8 cellular contexts compared by ENCODE assay signal in the genomic region with DNA sequence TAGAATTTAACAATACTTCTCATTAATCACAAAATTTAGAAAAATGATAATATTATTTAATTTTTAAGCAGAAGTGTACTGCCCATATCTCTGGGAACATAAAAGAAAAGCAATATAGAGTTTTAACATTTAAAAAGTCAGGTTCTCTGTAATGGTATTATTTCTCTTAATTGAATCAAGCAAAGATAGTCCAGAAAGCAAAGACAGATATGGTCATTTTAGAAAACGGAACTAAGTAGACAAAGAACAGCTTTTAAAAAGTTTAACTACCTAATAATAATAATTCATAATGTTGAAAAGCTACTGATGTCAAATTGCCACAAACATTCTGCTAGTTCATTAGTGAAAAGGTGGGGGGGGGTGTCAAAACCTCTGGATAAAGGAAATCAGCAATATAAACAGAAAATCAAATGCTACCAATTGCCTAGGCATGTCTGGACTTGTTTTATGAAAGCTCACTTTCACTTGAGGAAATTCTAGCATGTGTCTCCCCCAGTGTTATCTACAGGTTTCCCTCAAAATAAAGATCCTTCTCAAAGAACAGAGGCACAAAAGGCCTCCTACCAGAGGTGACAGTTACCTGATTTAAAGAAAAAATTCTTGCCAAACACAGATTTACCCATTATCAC. TPM values are rescaled to one million over a fixed set of nuclear protein-coding genes. Genes with fewer than 3 reads are reported as not detected.
DNase-seq lines count a peak whose midpoint lies in the region; ATAC-seq and TF ChIP-seq lines count a peak whose summit lies in the region.

No MANE protein-coding gene starts in this region.

- peaks cover 7% of the 10 kb centered on the region for H3K27me3 Mint-ChIP-seq in nephron progenitor cell (ENCODE audit: low read depth, poor library complexity)

- TF ChIP-seq CTCF in astrocyte of the spinal cord (IDR thresholded peaks at IDR 0.05; ENCODE audit: low read depth, low read length) (no peak), nephron progenitor cell (IDR thresholded peaks at IDR 0.05) (no peak)

- H3K4me1 Mint-ChIP-seq in nephron progenitor cell: peaks cover 25% of the 10 kb centered on the region

- no peaks in the 10 kb centered on the region for H3K9me3 Mint-ChIP-seq in nephron progenitor cell

- peaks cover 22% of the 10 kb centered on the region for H3K36me3 Mint-ChIP-seq in nephron progenitor cell (ENCODE audit: low read depth)

- no peak overlapping the region for H3K27ac Mint-ChIP-seq in nephron progenitor cell

- peak; percentile 40 for DNase-seq in GM03348 (ENCODE audit: low spot score)
- DNase-seq in NCI-H1105 treated with DMSO at 0.1 percent for 48 hours (lab: John Stamatoyannopoulos, UW): peak; percentile 73
- peak; percentile 58 for DNase-seq in astrocyte of the spinal cord (ENCODE audit: low read depth, low spot score)
- no peak for DNase-seq in nephron progenitor cell
- no peak for DNase-seq in iPS-NIHi7 (ENCODE audit: extremely low spot score)
- DNase-seq in Kasumi-1 (lab: John Stamatoyannopoulos, UW): no peak
- DNase-seq in cerebellum (ENCODE audit: low spot score): no peak

- no peak for ATAC-seq in GM18517 (IDR thresholded peaks at IDR 0.05; ENCODE audit: unreplicated experiment)

- H3K4me3 ChIP-seq in astrocyte of the spinal cord (ENCODE audit: low read depth, low read length): peak overlapping the region; percentile 70

- peak overlapping the region; percentile 99 for H3K4me3 Mint-ChIP-seq in nephron progenitor cell

- in situ Hi-C loops in astrocyte of the spinal cord (cut with HindIII; ENCODE audit: low sequenced_read_pairs): no loop called here

RNA-seq across cellular contexts. Expression of a gene that starts 1.7 kb away (rescaled TPM):
- total RNA-seq in cerebellum: 15.1 TPM

Comparison
In these comparisons a context has a peak if more than half of its experiments do, and no peak if none do; other contexts are left out.
1. DNase-seq: peak in GM03348 (single experiment), NCI-H1105 treated with DMSO at 0.1 percent for 48 hours (single experiment) and astrocyte of the spinal cord (single experiment); none in nephron progenitor cell (single experiment), iPS-NIHi7 (single experiment), Kasumi-1 (0 of 2) and cerebellum (single experiment).